9 cellular contexts compared by ENCODE assay signal in genomic region chr20:57211949-57212889, GRCh38. TPM values are rescaled to one million over a fixed set of nuclear protein-coding genes. Genes with fewer than 3 reads are reported as not detected.
DNase-seq lines count a peak whose midpoint lies in the region; FAIRE-seq and TF ChIP-seq lines count a peak whose summit lies in the region.
"Had no signal": no experiment of that assay in that cellular context is flagged by ENCODE, and none has a peak within 500 bp of the region (broad histone marks: within the 10 kb centered on the region; RNA-seq: fewer than 3 reads in every experiment).

No MANE protein-coding gene starts in this region.

- H3K27me3 Mint-ChIP-seq in H9 (ENCODE audit: low read depth) = peaks cover 17% of the 10 kb centered on the region

- H3K79me2 ChIP-seq in H9 (ENCODE audit: insufficient read depth, low read length) = no peaks in the 10 kb centered on the region

- peak; percentile 75 for DNase-seq in H9
- peak; percentile 21 for DNase-seq in amniotic epithelial cell (ENCODE audit: low read depth)
- peak; percentile 41 for DNase-seq in left ventricle myocardium inferior
- peak; percentile 56 for DNase-seq in small intestine
- DNase-seq in central memory CD4-positive, alpha-beta T cell = no peak
- no peak for DNase-seq in activated naive CD4-positive, alpha-beta T cell treated with Interleukin-2 at 50 U/mL for 16 hours
- DNase-seq in activated CD4-positive, CD25-positive, alpha-beta regulatory T cell treated with anti-CD3 and anti-CD28 coated beads, Interleukin-2, amount 50 U/mL, for 72 hours = no peak
- no peak for DNase-seq in HCEC 1CT

- H3K56ac ChIP-seq in H9 (ENCODE audit: insufficient read length, low read depth, low read length) = no peak overlapping the region

- H4K8ac ChIP-seq in H9 (replicated peaks; ENCODE audit: insufficient read length, low read depth, low read length) = no peak overlapping the region

- peaks cover 4% of the 10 kb centered on the region in 2 experiments; a peak in 4 of 5 replicates for H3K9me3 Mint-ChIP-seq in H9

- H2BK5ac ChIP-seq in H9 (ENCODE audit: insufficient read length, low read length) = no peak overlapping the region

- no peaks in the 10 kb centered on the region for H3K36me3 ChIP-seq in left ventricle myocardium inferior
- no peaks in the 10 kb centered on the region for H3K36me3 ChIP-seq in small intestine (ENCODE audit: control insufficient read depth in 2 of 2, insufficient read depth in 2 of 2, low read length in 2 of 2)

- no peak overlapping the region for H2BK12ac ChIP-seq in H9 (ENCODE audit: insufficient read length, low read depth, low read length)

- H3K4me1 ChIP-seq in H9 (ENCODE audit: insufficient read depth, low read length) (peaks cover 4% of the 10 kb centered on the region; the same call in 1 of the 2 replicates), left ventricle myocardium inferior (peaks cover 12% of the 10 kb centered on the region), small intestine (ENCODE audit: control insufficient read depth in 2 of 2, insufficient read depth in 1 of 2, low read depth in 1 of 2, low read length in 1 of 2) (no peaks in the 10 kb centered on the region)

- H3K23ac ChIP-seq in H9 (ENCODE audit: insufficient read length, low read depth, low read length) = no peak overlapping the region

- no peak overlapping the region for H3K9ac ChIP-seq in H9 (ENCODE audit: extremely low read depth, insufficient read length, low read length)

- H2BK15ac ChIP-seq in H9 (ENCODE audit: low read depth, low read length) = no peak overlapping the region; the same call in 1 of the 2 replicates

- peak overlapping the region; percentile 34 for H3K18ac ChIP-seq in H9 (ENCODE audit: insufficient read length, low read depth, low read length)

- peaks cover 0 to 5% (median 3%) of the 10 kb centered on the region in 3 experiments; a peak in 4 of 7 replicates for H3K36me3 Mint-ChIP-seq in H9 (ENCODE audit: insufficient read depth in 1 of 3, low read depth in 3 of 3)

- no peaks in the 10 kb centered on the region for H4K20me1 ChIP-seq in H9 (ENCODE audit: control insufficient read depth, insufficient read depth, insufficient read length)

- intact Hi-C loops in left ventricle myocardium inferior (cut with micrococcal nuclease) = no loop called here

- no peak overlapping the region for H2BK120ac ChIP-seq in H9 (ENCODE audit: low read depth, low read length, poor library complexity, severe bottlenecking)

- FAIRE-seq in small intestine (lab: Jason Lieb, UNC) = no peak

- H2BK20ac ChIP-seq in H9 (ENCODE audit: low read depth, low read length, poor library complexity, severe bottlenecking) = no peak overlapping the region

- peak overlapping the region; percentile 46 for H3K4me3 Mint-ChIP-seq in H9

- H3K14ac ChIP-seq in H9 (ENCODE audit: insufficient read depth, low read length) = peak overlapping the region; percentile 84

- H3K27me3 ChIP-seq in H9 (ENCODE audit: insufficient read depth, low read length) = no peaks in the 10 kb centered on the region
- H3K27me3 ChIP-seq in left ventricle myocardium inferior (ENCODE audit: low read depth) = no peaks in the 10 kb centered on the region
- no peaks in the 10 kb centered on the region for H3K27me3 ChIP-seq in small intestine (ENCODE audit: control insufficient read depth in 2 of 2, insufficient read depth in 2 of 2, low read length in 2 of 2)

- H3K27ac Mint-ChIP-seq in H9 = peak overlapping the region in 2 of 3 experiments; percentile 94 to 95; a peak in 4 of 7 replicates

- H3K4me2 ChIP-seq in H9 (ENCODE audit: insufficient read depth, insufficient read length, low read length) = peak overlapping the region; percentile 18

- no peak overlapping the region for H2AFZ ChIP-seq in H9 (ENCODE audit: low read length)

- H3K4ac ChIP-seq in H9 (ENCODE audit: low read depth, low read length) = no peak overlapping the region

- H3K27ac ChIP-seq in H9 (ENCODE audit: insufficient read length, low read depth, low read length) (no peak overlapping the region), left ventricle myocardium inferior (replicated peaks) (no peak overlapping the region), small intestine (ENCODE audit: low read depth in 1 of 2, low read length in 1 of 2) (peak overlapping the region in 1 of 2 donors; percentile 17)

- H4K91ac ChIP-seq in H9 (ENCODE audit: insufficient read length, low read depth, low read length) = no peak overlapping the region

- H3K9me3 ChIP-seq in H9 (ENCODE audit: control insufficient read depth, low read depth, low read length) (no peaks in the 10 kb centered on the region), left ventricle myocardium inferior (replicated peaks) (peaks cover 1% of the 10 kb centered on the region), small intestine (ENCODE audit: control insufficient read depth, low read depth) (no peaks in the 10 kb centered on the region)

- H3K79me1 ChIP-seq in H9 (ENCODE audit: insufficient read depth, low read depth, low read length, poor library complexity, severe bottlenecking) = no peaks in the 10 kb centered on the region

- no peak overlapping the region for H2AK5ac ChIP-seq in H9 (ENCODE audit: insufficient read length, low read length)

- no peak overlapping the region for H4K5ac ChIP-seq in H9 (ENCODE audit: insufficient read length, low read depth, low read length)

- TF ChIP-seq CTCF in H9 (conservative IDR thresholded peaks at IDR 0.05) (no peak), left ventricle myocardium inferior (IDR thresholded peaks at IDR 0.05; ENCODE audit: borderline replicate concordance) (no peak)

- H3K4me3 ChIP-seq in left ventricle myocardium inferior = no peak overlapping the region
- H3K4me3 ChIP-seq in small intestine (ENCODE audit: low read depth in 1 of 2, low read length in 2 of 2) = no peak overlapping the region

- whole genome bisulfite sequencing in H9 (ENCODE audit: extremely low coverage, insufficient read length, low lambda C conversion rate) = no CpG with 5 or more reads among the region's 38 CpGs
- 33 to 50% (median 40%) methylated on average over 37 to 38 of the region's 38 CpGs for WGBS in small intestine, 3 donors

- no peaks in the 10 kb centered on the region for H3K23me2 ChIP-seq in H9 (ENCODE audit: insufficient read length, low read depth, low read length, poor library complexity, severe bottlenecking)

- H3K4me1 Mint-ChIP-seq in H9 = peaks cover 28 to 41% of the 10 kb centered on the region in 2 experiments

- H3T11ph ChIP-seq in H9 (ENCODE audit: low read length) = no peak overlapping the region

RNA-seq across cellular contexts. Expression of gene BMP7, which starts 54.2 kb away (rescaled TPM):
- total RNA-seq in H9 (2021) (17.7 and 19.6 TPM in 2 replicates), left ventricle myocardium inferior (19.9 TPM)
- polyA plus RNA-seq in small intestine = under 1 TPM in 1 of 3 donors, not detected in 2; 0.92 TPM
- total RNA-seq: liver had no signal
- polyA plus RNA-seq: liver had no signal

Comparison
In these comparisons a context has a peak if more than half of its experiments do, and no peak if none do; other contexts are left out.
1. DNase-seq: peak in H9 (single experiment), amniotic epithelial cell (single experiment), left ventricle myocardium inferior (single experiment) and small intestine (single experiment); none in central memory CD4-positive, alpha-beta T cell (single experiment), activated naive CD4-positive, alpha-beta T cell treated with Interleukin-2 at 50 U/mL for 16 hours (single experiment), activated CD4-positive, CD25-positive, alpha-beta regulatory T cell treated with anti-CD3 and anti-CD28 coated beads, Interleukin-2, amount 50 U/mL, for 72 hours (single experiment) and HCEC 1CT (single experiment).